23 cellular contexts compared by ENCODE assay signal in the genomic region with DNA sequence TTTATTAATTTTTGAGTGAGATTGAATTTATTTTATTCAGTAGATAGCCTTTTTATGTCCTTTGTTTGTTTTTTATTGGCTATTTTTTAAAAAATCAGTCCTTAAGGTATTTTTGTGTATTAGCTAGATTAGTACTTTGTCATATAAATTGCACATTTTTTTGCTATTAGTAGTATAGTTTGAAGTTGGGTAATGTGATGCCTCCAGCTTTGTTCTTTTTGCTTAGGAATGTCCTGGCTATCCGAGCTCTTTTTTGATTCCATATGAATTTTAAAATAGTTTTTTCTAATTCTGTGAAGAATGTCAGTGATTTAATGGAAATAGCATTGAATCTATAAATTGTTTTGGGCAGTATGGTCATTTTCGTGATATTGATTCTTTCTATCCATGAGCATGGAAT.
"Had no signal": no experiment of that assay in that cellular context is flagged by ENCODE, and none has a peak within 500 bp of the region (broad histone marks: within the 10 kb centered on the region; RNA-seq: fewer than 3 reads in every experiment).

No MANE protein-coding gene starts in this region.

- H3K4me3 ChIP-seq: body of pancreas, cardiac muscle cell, pancreas, psoas muscle, sigmoid colon, testis, transverse colon had no signal

- DNase-seq: activated B cell treated with CpG ODN at 0.5 μM for 24 hours; activated CD4-positive, alpha-beta T cell treated with anti-CD3 and anti-CD28 coated beads, Interleukin-2, amount 50 U/mL, for 1 hour; activated CD8-positive, alpha-beta T cell treated with anti-CD3 and anti-CD28 coated beads for 36 hours; activated gamma-delta T cell treated with Interleukin-2 at 50 U/mL for 16 hours; activated naive CD4-positive, alpha-beta T cell treated with anti-CD3 and anti-CD28 coated beads, Interleukin-2, amount 50 U/mL, for 16 hours; activated T-cell treated with anti-CD3 and anti-CD28 coated beads, Interleukin-2, amount 50 U/mL, for 4 hours; body of pancreas; cortex of kidney; effector memory CD8-positive, alpha-beta T cell; erythroblast; islet precursor cell; left ventricle myocardium superior; midbrain; naive thymus-derived CD4-positive, alpha-beta T cell; nucleus accumbens; pancreas; psoas muscle; sigmoid colon; stimulated activated naive CD4-positive, alpha-beta T cell treated with Interleukin-2 at 50 U/mL for 16 hours; T-helper 1 cell; testis; transverse colon had no signal
